7 cellular contexts compared by ENCODE assay signal in the genomic region with DNA sequence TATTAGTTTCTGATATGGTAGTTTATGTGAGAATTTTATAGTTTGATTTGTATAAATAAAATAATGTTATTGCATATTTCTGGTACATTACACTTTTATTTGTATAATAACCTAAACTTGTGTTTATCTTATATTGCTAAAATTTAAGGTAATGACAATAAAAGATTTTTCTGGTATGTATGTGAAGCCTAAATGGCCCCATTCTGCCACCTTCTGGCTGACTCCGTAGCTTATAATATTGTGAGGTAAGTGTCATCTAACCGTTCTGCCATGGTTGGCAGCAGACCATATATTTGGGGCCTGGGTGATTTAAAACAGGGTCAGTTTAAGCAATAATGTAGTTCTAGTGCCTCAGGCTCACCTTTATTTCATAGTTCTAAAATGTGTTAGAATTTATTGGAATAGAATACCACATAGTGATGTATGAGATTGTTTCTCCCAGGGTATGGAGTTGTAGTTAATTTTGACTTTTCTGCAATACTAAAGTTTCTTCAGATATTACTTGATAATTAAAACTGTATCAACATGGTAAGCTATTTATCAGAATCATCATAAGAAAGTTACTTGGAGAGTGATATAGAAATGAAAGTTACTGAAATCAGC. TPM values are rescaled to one million over a fixed set of nuclear protein-coding genes. Genes with fewer than 3 reads are reported as not detected.
DNase-seq lines count a peak whose midpoint lies in the region; ATAC-seq, FAIRE-seq and TF ChIP-seq lines count a peak whose summit lies in the region.

No MANE protein-coding gene starts in this region.

- CTCF ChIA-PET in H1 (lab: Charles Lee; ENCODE audit: partially characterized antibody), result interaction anchor here (0.9 to 4.2 kb wide), 18 partner anchors 9 to 521 kb away, joined by 3 to 20 read pairs (median 4); no protein-coding TSS in a partner anchor

- H3K4me3 Mint-ChIP-seq in naive thymus-derived CD8-positive, alpha-beta T cell, result no peak overlapping the region

- no peaks in the 10 kb centered on the region for H3K9me3 Mint-ChIP-seq in naive thymus-derived CD8-positive, alpha-beta T cell

- no peak overlapping the region for H2BK20ac ChIP-seq in H1 (ENCODE audit: low read length)

- H3K4me1 ChIP-seq in H1 (replicated peaks in 1 of 4; ENCODE audit: control insufficient read depth in 3 of 4, insufficient read depth in 4 of 4, low read length in 3 of 4) (no peaks in the 10 kb centered on the region), upper lobe of left lung (no peaks in the 10 kb centered on the region)

- no peak overlapping the region for H2AFZ ChIP-seq in H1 (ENCODE audit: low read length)

- H3K9me3 ChIP-seq in H1 (ENCODE audit: insufficient read depth in 2 of 2, low read depth in 1 of 2, low read length in 1 of 2) (no peaks in the 10 kb centered on the region), upper lobe of left lung (no peaks in the 10 kb centered on the region)

- no peaks in the 10 kb centered on the region for H3K4me1 Mint-ChIP-seq in naive thymus-derived CD8-positive, alpha-beta T cell

- H3K36me3 Mint-ChIP-seq in naive thymus-derived CD8-positive, alpha-beta T cell, result peaks cover 0 to 3% (median 1%) of the 10 kb centered on the region in 3 donors

- no peak overlapping the region for H4K5ac ChIP-seq in H1 (ENCODE audit: insufficient read length, low read depth, low read length)

- H4K20me1 ChIP-seq in H1 (replicated peaks in 1 of 2; ENCODE audit: control insufficient read depth in 1 of 2, insufficient read depth in 2 of 2, low read length in 2 of 2), result peaks cover 0 to 2% of the 10 kb centered on the region in 2 experiments

- no peak overlapping the region for H2AK5ac ChIP-seq in H1 (ENCODE audit: low read depth, low read length)

- H3K4ac ChIP-seq in H1 (replicated peaks; ENCODE audit: insufficient read length, low read depth, low read length), result no peak overlapping the region

- peak; percentile 32 for FAIRE-seq in H1 (lab: Jason Lieb, UNC)

- no peak overlapping the region for H3K18ac ChIP-seq in H1 (ENCODE audit: extremely low read depth, low read length)

- no peak overlapping the region for H3K23ac ChIP-seq in H1 (ENCODE audit: insufficient read length)

- POLR2A ChIA-PET in H1 (lab: Charles Lee; ENCODE audit: partially characterized antibody), result no interaction called here
- POLR2A ChIA-PET in naive thymus-derived CD8-positive, alpha-beta T cell (lab: Charles Lee), result no interaction called here

- no peak overlapping the region for H4K8ac ChIP-seq in H1 (ENCODE audit: extremely low read depth, insufficient read depth, low read length)

- TF ChIP-seq CTCF in GM12865 (IDR thresholded peaks at IDR 0.05; ENCODE audit: insufficient read depth, low read depth, low read length, missing control alignments), result peak; percentile 51
- peak in 2 of 3 experiments; percentile 59 to 60; a peak in 3 of 4 replicates for TF ChIP-seq CTCF in H1 (IDR thresholded peaks at IDR 0.05; ENCODE audit: control extremely low read depth in 1 of 3, insufficient read depth in 1 of 3, low read depth in 1 of 3, low read length in 3 of 3)
- peak; percentile 26 to 52 (median 41) for TF ChIP-seq CTCF in upper lobe of left lung (IDR thresholded peaks at IDR 0.05)

- H2BK15ac ChIP-seq in H1 (ENCODE audit: low read length), result no peak overlapping the region

- 47% methylated on average over 2 of the region's 2 CpGs; no CpG with 5 or more reads in 1 of the 2 experiments for whole genome bisulfite sequencing in H1 (ENCODE audit: extremely low coverage in 1 of 2, insufficient coverage in 1 of 2, insufficient read length in 1 of 2, insufficient replicate concordance in 2 of 2, low coverage in 1 of 2, low lambda C conversion rate in 2 of 2, missing lambda C conversion rate in 1 of 2), 2 experiments
- WGBS in upper lobe of left lung, 2 donors, result 8 to 13% methylated on average over 2 of the region's 2 CpGs

- H3K27ac Mint-ChIP-seq in naive thymus-derived CD8-positive, alpha-beta T cell, result no peak overlapping the region

- H3K56ac ChIP-seq in H1 (replicated peaks; ENCODE audit: insufficient read length, low read depth, low read length), result no peak overlapping the region

- no peak overlapping the region for H4K91ac ChIP-seq in H1 (replicated peaks; ENCODE audit: insufficient read length, low read length)

- DNase-seq in GM12865 (ENCODE audit: low read depth) (peak; percentile 64), NCI-H2171 treated with DMSO at 0.1 percent for 48 hours (lab: John Stamatoyannopoulos, UW) (peak; percentile 36), H1 (ENCODE audit: low read depth in 1 of 2, low spot score in 2 of 2) (no peak), upper lobe of left lung (peak in 1 of 2 donors; percentile 36)
- peak; percentile 46 to 56 for DNase-seq in activated CD4-positive, alpha-beta T cell treated with anti-CD3 and anti-CD28 coated beads for 4 hours
- peak; percentile 15 to 74 (median 47) for DNase-seq in naive thymus-derived CD8-positive, alpha-beta T cell

- H3K27me3 ChIP-seq in H1 (replicated peaks in 1 of 4; ENCODE audit: control insufficient read depth in 3 of 4, extremely low read depth in 1 of 4, insufficient read depth in 3 of 4, low read length in 3 of 4) (no peaks in the 10 kb centered on the region), upper lobe of left lung (no peaks in the 10 kb centered on the region)

- no peak for TF ChIP-seq POLR2A in H1 (IDR thresholded peaks at IDR 0.05; ENCODE audit: control extremely low read depth in 1 of 2, low read depth in 2 of 2, low read length in 2 of 2)
- no peak for TF ChIP-seq POLR2A in upper lobe of left lung (IDR thresholded peaks at IDR 0.05)

- no peak overlapping the region for H2BK120ac ChIP-seq in H1 (replicated peaks; ENCODE audit: low read depth, low read length)

- peaks cover 0 to 2% (median 0%) of the 10 kb centered on the region in 5 donors for H3K27me3 Mint-ChIP-seq in naive thymus-derived CD8-positive, alpha-beta T cell

- TF ChIP-seq RAD21 in H1 (IDR thresholded peaks at IDR 0.05 in 1 of 2, conservative IDR thresholded peaks at IDR 0.05 in 1 of 2; ENCODE audit: low read depth in 2 of 2, low read length in 2 of 2), result peak; percentile 76 to 79

- ATAC-seq in HG02623 (IDR thresholded peaks at IDR 0.05; ENCODE audit: unreplicated experiment) (peak; percentile 68), upper lobe of left lung (ENCODE audit: low FRiP score in 2 of 2) (peak in 1 of 2 donors; percentile 70)
- ATAC-seq in naive thymus-derived CD8-positive, alpha-beta T cell, result peak; percentile 65 to 81

- no peak overlapping the region for H3K27ac ChIP-seq in H1 (ENCODE audit: low read depth, low read length)
- no peak overlapping the region for H3K27ac ChIP-seq in upper lobe of left lung

- no peak overlapping the region for H2BK12ac ChIP-seq in H1 (ENCODE audit: low read depth, low read length)

- H3K79me1 ChIP-seq in H1 (ENCODE audit: low read depth, low read length), result no peaks in the 10 kb centered on the region

- no peak overlapping the region for H3K9ac ChIP-seq in H1 (replicated peaks in 1 of 4; ENCODE audit: extremely low read depth in 1 of 4, low read depth in 3 of 4, low read length in 3 of 4)

- TF ChIP-seq EP300 in H1 (IDR thresholded peaks at IDR 0.05; ENCODE audit: borderline replicate concordance in 1 of 2, low read depth in 2 of 2, low read length in 2 of 2), result no peak
- no peak for TF ChIP-seq EP300 in upper lobe of left lung (IDR thresholded peaks at IDR 0.05)

- H3K14ac ChIP-seq in H1 (ENCODE audit: insufficient read length), result no peak overlapping the region

- H3K4me3 ChIP-seq in GM12865 (ENCODE audit: low read depth, low read length), result no peak overlapping the region
- no peak overlapping the region for H3K4me3 ChIP-seq in H1 (ENCODE audit: extremely low read depth in 1 of 4, insufficient read depth in 2 of 4, low read depth in 3 of 4, low read length in 4 of 4)
- no peak overlapping the region for H3K4me3 ChIP-seq in upper lobe of left lung

- H3K4me2 ChIP-seq in H1 (ENCODE audit: insufficient read depth in 1 of 2, low read depth in 2 of 2, low read length in 2 of 2), result no peak overlapping the region

- no peaks in the 10 kb centered on the region for H3K36me3 ChIP-seq in H1 (ENCODE audit: control insufficient read depth in 2 of 4, insufficient read depth in 4 of 4, low read length in 3 of 4)
- H3K36me3 ChIP-seq in upper lobe of left lung, result no peaks in the 10 kb centered on the region

- H2BK5ac ChIP-seq in H1 (ENCODE audit: low read depth, low read length), result no peak overlapping the region

- no peaks in the 10 kb centered on the region; a peak in 1 of 4 replicates for H3K79me2 ChIP-seq in H1 (ENCODE audit: control insufficient read depth in 1 of 2, insufficient read depth in 2 of 2, low read length in 2 of 2)

- no peaks in the 10 kb centered on the region for H3K23me2 ChIP-seq in H1 (ENCODE audit: low read depth, low read length)

TF ChIP-seq in H1, 55 proteins besides CTCF, POLR2A, EP300 and RAD21 (continues in another document):
- TF ChIP-seq TCF12 (IDR thresholded peaks at IDR 0.05; ENCODE audit: low read depth, low read length) (no peak), YY1 (IDR thresholded peaks at IDR 0.05; ENCODE audit: low read depth, low read length) (no peak), HDAC2 (IDR thresholded peaks at IDR 0.05; ENCODE audit: borderline replicate concordance in 1 of 2, low read depth in 2 of 2, low read length in 2 of 2) (no peak), BCL11A (IDR thresholded peaks at IDR 0.05; ENCODE audit: low read depth in 2 of 2, low read length in 2 of 2) (no peak), ATF3 (IDR thresholded peaks at IDR 0.05; ENCODE audit: insufficient read depth, low read depth, low read length) (no peak), SIRT6 (IDR thresholded peaks at IDR 0.05; ENCODE audit: low read length) (no peak), TBP (IDR thresholded peaks at IDR 0.05; ENCODE audit: low read depth, low read length) (no peak), KDM4A (IDR thresholded peaks at IDR 0.05; ENCODE audit: low read depth, low read length, severe bottlenecking) (no peak), POLR2AphosphoS5 (IDR thresholded peaks at IDR 0.05; ENCODE audit: low read depth, low read length) (no peak), JUND (IDR thresholded peaks at IDR 0.05; ENCODE audit: low read length) (no peak)

RNA-seq across cellular contexts. Expression of gene PRKACB, which starts 21.2 kb away (rescaled TPM):
- total RNA-seq in H1 (2021; fragmentation: NEBNext Ultra II Directional; extraction: Animal tissue kit (Norgen Biotek cat#: 25700)), result 28.8 and 31.0 TPM in 2 replicates
- polyA plus RNA-seq in H1 (2011; rRNA removed), result 3.9 and 7.8 TPM in 2 replicates
- polyA plus RNA-seq in H1 (2011; cell fraction: cytosol; rRNA removed), result 9.1 TPM
- polyA plus RNA-seq in H1 (2011; cell fraction: nucleus; rRNA removed), result 2.7 TPM
- 8.0 to 20.6 TPM (median 11.5 TPM) in 4 replicates for polyA plus RNA-seq in H1 (2012, experiment 1 of 2)
- 1.5 TPM for polyA plus RNA-seq in H1 (2012, experiment 2 of 2)
- 12.1 TPM for polyA plus RNA-seq in H1 (2013, experiment 1 of 2)
- polyA plus RNA-seq in H1 (2013, experiment 2 of 2), result 11.0 TPM
- polyA minus RNA-seq in H1 (2011; rRNA and poly(A)+ RNA removed), result 14.0 and 16.8 TPM in 2 replicates
- polyA minus RNA-seq in H1 (2011; cell fraction: cytosol; rRNA and poly(A)+ RNA removed), result 8.7 TPM
- 23.7 TPM for polyA minus RNA-seq in H1 (2011; cell fraction: nucleus; rRNA and poly(A)+ RNA removed)
- 100 to 1,000 TPM; 174 to 194 TPM for total RNA-seq in naive thymus-derived CD8-positive, alpha-beta T cell
- polyA plus RNA-seq in naive thymus-derived CD8-positive, alpha-beta T cell, result 100 to 1,000 TPM; 120 to 162 (median 131) TPM
- 10 to 100 TPM in 5 of 6 donors, 1 to 10 TPM in 1; 7.9 to 27.8 (median 18.3) TPM for total RNA-seq in upper lobe of left lung

Comparison
In these comparisons a context has a peak if more than half of its experiments do, and no peak if none do; other contexts are left out.
1. DNase-seq: peak in GM12865 (single experiment), NCI-H2171 treated with DMSO at 0.1 percent for 48 hours (single experiment), activated CD4-positive, alpha-beta T cell treated with anti-CD3 and anti-CD28 coated beads for 4 hours (2 of 2) and naive thymus-derived CD8-positive, alpha-beta T cell (10 of 10); none in H1 (0 of 2).
2. Peak in every context shown above with its lines, with median percentiles within 50 percentile points of each other: CTCF ChIP-seq.